In the genomic region with DNA sequence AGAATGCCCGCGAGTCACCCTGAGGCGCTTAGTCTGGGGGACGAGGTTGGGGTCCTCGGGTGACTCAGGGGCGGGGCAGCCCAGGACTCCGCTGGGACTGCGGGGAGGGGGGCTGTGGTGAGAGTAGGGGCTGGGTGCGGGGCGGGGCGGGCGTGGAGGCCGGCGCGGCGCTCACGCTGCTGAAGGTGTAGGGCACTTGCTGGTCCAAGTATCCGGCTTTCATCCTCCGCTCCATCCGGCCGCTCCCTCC, we compare ENCODE assay signal across 8 cellular contexts. TPM values are rescaled to one million over a fixed set of nuclear protein-coding genes. Genes with fewer than 3 reads are reported as not detected.
A peak's percentile ranks its signal among the peaks of the same experiment; 100 is the strongest.
DNase-seq lines count a peak whose midpoint lies in the region; TF ChIP-seq lines count a peak whose summit lies in the region.

No MANE protein-coding gene starts in this region.

- in situ Hi-C loops in KBM-7 (cut with MboI; ENCODE audit: low pct_unique_long_range_greater_than_20kb, low sequenced_read_pairs) (no loop called here), GM13977 (cut with MboI; ENCODE audit: low pct_unique_long_range_greater_than_20kb, low sequenced_read_pairs, unreplicated experiment) (no loop called here)

- peaks cover 25% of the 10 kb centered on the region for H3K27me3 ChIP-seq in iPS-15b (ENCODE audit: control insufficient read depth, insufficient read depth, low read length)

- TF ChIP-seq CTCF in GM13977 (IDR thresholded peaks at IDR 0.05; ENCODE audit: extremely low read depth, insufficient read depth, missing control alignments), result no peak

- H3K4me1 ChIP-seq in ES-I3 (ENCODE audit: insufficient read depth, low read length) (peaks cover 61% of the 10 kb centered on the region), iPS-15b (ENCODE audit: control insufficient read depth, insufficient read depth, low read length) (peaks cover 48% of the 10 kb centered on the region)

- peak overlapping the region; percentile 83 for H3K4me3 ChIP-seq in iPS-15b (ENCODE audit: low read depth, low read length)

- no peaks in the 10 kb centered on the region for H3K36me3 Mint-ChIP-seq in activated naive CD8-positive, alpha-beta T cell treated with anti-CD3 and anti-CD28 coated beads for 36 hours

- H3K4me1 Mint-ChIP-seq in activated naive CD8-positive, alpha-beta T cell treated with anti-CD3 and anti-CD28 coated beads for 36 hours, result peaks cover 17% of the 10 kb centered on the region

- no peak overlapping the region for H3K27ac Mint-ChIP-seq in activated naive CD8-positive, alpha-beta T cell treated with anti-CD3 and anti-CD28 coated beads for 36 hours

- H3K9me3 ChIP-seq in ES-I3 (ENCODE audit: control insufficient read depth, insufficient read depth, low read length) (no peaks in the 10 kb centered on the region), iPS-15b (ENCODE audit: control insufficient read depth, insufficient read depth, low read length) (no peaks in the 10 kb centered on the region)

- H3K36me3 ChIP-seq in ES-I3 (ENCODE audit: insufficient read depth, low read length) (no peaks in the 10 kb centered on the region; the same call in none of the 2 replicates), iPS-15b (ENCODE audit: control insufficient read depth, insufficient read depth, low read length) (no peaks in the 10 kb centered on the region)

- H3K4me3 Mint-ChIP-seq in activated naive CD8-positive, alpha-beta T cell treated with anti-CD3 and anti-CD28 coated beads for 36 hours, result peak overlapping the region; percentile 85

- no peaks in the 10 kb centered on the region for H3K9me3 Mint-ChIP-seq in activated naive CD8-positive, alpha-beta T cell treated with anti-CD3 and anti-CD28 coated beads for 36 hours

- H3K9ac ChIP-seq in ES-I3 (ENCODE audit: low read depth, low read length), result peak overlapping the region; percentile 92
- H3K9ac ChIP-seq in iPS-15b (ENCODE audit: low read depth, low read length), result peak overlapping the region; percentile 91

- H3K27me3 Mint-ChIP-seq in activated naive CD8-positive, alpha-beta T cell treated with anti-CD3 and anti-CD28 coated beads for 36 hours, result peaks cover 68% of the 10 kb centered on the region

- DNase-seq in KBM-7, result peak; percentile 23
- peak; percentile 45 for DNase-seq in activated naive CD8-positive, alpha-beta T cell treated with anti-CD3 and anti-CD28 coated beads for 36 hours
- DNase-seq in stimulated activated CD8-positive, alpha-beta memory T cell treated with anti-CD3 and anti-CD28 coated beads, Interleukin-4, amount 100 ng/mL, for 48 hours, result peak; percentile 45
- no peak for DNase-seq in GM13977 (ENCODE audit: low spot score)
- no peak for DNase-seq in mesenteric fat pad (ENCODE audit: low spot score)
- DNase-seq in DMS153 treated with DMSO at 0.1 percent for 48 hours (lab: John Stamatoyannopoulos, UW; ENCODE audit: unreplicated experiment), result no peak

RNA-seq across cellular contexts. Expression of a gene that starts 0.8 kb away (rescaled TPM):
- total RNA-seq in activated naive CD8-positive, alpha-beta T cell treated with anti-CD3 and anti-CD28 coated beads for 36 hours, result 1 to 10 TPM; 7.5 to 7.8 TPM
- total RNA-seq in mesenteric fat pad, result 0.48 TPM

Comparison
In these comparisons a context has a peak if more than half of its experiments do, and no peak if none do; other contexts are left out.
1. DNase-seq: peak in KBM-7 (single experiment), activated naive CD8-positive, alpha-beta T cell treated with anti-CD3 and anti-CD28 coated beads for 36 hours (single experiment) and stimulated activated CD8-positive, alpha-beta memory T cell treated with anti-CD3 and anti-CD28 coated beads, Interleukin-4, amount 100 ng/mL, for 48 hours (single experiment); none in GM13977 (single experiment), mesenteric fat pad (single experiment) and DMS153 treated with DMSO at 0.1 percent for 48 hours (single experiment).